In genomic region chr1:117366982-117367768, GRCh38 we compare ENCODE assay signal across 8 cellular contexts. TPM values are rescaled to one million over a fixed set of nuclear protein-coding genes. Genes with fewer than 3 reads are reported as not detected.
DNase-seq lines count a peak whose midpoint lies in the region; ATAC-seq, FAIRE-seq and TF ChIP-seq lines count a peak whose summit lies in the region.

MAN1A2 (plus strand) TSS chr1:117367449; CDS start chr1:117368184, 735 bp downstream.

- POLR2A ChIA-PET in A549 (lab: Yijun Ruan, JAX), result interaction anchor here (0.7 to 0.9 kb wide), 2 partner anchors 17 to 27 kb away, joined by 3 read pairs; no protein-coding TSS in a partner anchor

- peak within 1 kb of the TSS; percentile 99 to 100 for H3K27ac ChIP-seq in A549
- H3K27ac ChIP-seq in cingulate gyrus (ENCODE audit: low read depth, low read length), result peak within 1 kb of the TSS; percentile 96

- TF ChIP-seq POLR2A in A549 (IDR thresholded peaks at IDR 0.05; ENCODE audit: low read length), result peak; percentile 39

- WGBS in A549 (ENCODE audit: missing lambda C conversion rate), result 1% methylated on average over 10 of the region's 93 CpGs

- H3K4me3 ChIP-seq in A549, result peak within 1 kb of the TSS; percentile 90

- no peak for TF ChIP-seq EP300 in A549 (IDR thresholded peaks at IDR 0.05)

- no peaks in the 10 kb centered on the region for H3K9me3 ChIP-seq in A549

- CTCF ChIA-PET in A549 (lab: Yijun Ruan, JAX), result interaction anchor here (0.5 to 0.6 kb wide), 2 partner anchors 53 to 146 kb away, joined by 3 to 4 read pairs; no protein-coding TSS in a partner anchor

- peak; percentile 24 to 80 for DNase-seq in A549 (ENCODE audit: low read depth in 1 of 2, low spot score in 1 of 2)
- peak; percentile 74 for DNase-seq in NCI-H226
- DNase-seq in activated CD4-positive, alpha-beta T cell treated with anti-CD3 and anti-CD28 coated beads for 4 hours, result peak; percentile 70 to 79
- peak; percentile 92 to 94 for DNase-seq in left colon
- DNase-seq in stimulated activated CD4-positive, alpha-beta T cell treated with anti-CD3 and anti-CD28 coated beads, Interleukin-2, amount 100 ng/mL, for 24 hours, result peak; percentile 68 to 80

- peak within 1 kb of the TSS; percentile 94 for H3K4me2 ChIP-seq in A549

- peaks cover 28% of the 10 kb centered on the region for H3K4me1 ChIP-seq in A549

- intact Hi-C loops in left colon (cut with DNase I, micrococcal nuclease), result no loop called here

- no peak for TF ChIP-seq CTCF in A549 (IDR thresholded peaks at IDR 0.05)

- FAIRE-seq in A549 (lab: Jason Lieb, UNC), result no peak

- ATAC-seq in A549 (peak; percentile 87), GM18517 (IDR thresholded peaks at IDR 0.05; ENCODE audit: unreplicated experiment) (peak; percentile 46), HG03025 (IDR thresholded peaks at IDR 0.05; ENCODE audit: low FRiP score, unreplicated experiment) (peak; percentile 65), left colon (peak; percentile 87)

- TF ChIP-seq RAD21 in A549 (conservative IDR thresholded peaks at IDR 0.05 in 1 of 2, IDR thresholded peaks at IDR 0.05 in 1 of 2), result no peak; a peak in 1 of 5 replicates

TF ChIP-seq in A549, 52 proteins besides CTCF, POLR2A, EP300 and RAD21:
- TF ChIP-seq JUN (IDR thresholded peaks at IDR 0.05) (peak; percentile 61 to 75; a peak in 2 of 5 replicates), MAX (IDR thresholded peaks at IDR 0.05) (peak; percentile 24; the same call in 1 of the 2 replicates), SMC3 (IDR thresholded peaks at IDR 0.05) (no peak), BCL3 (IDR thresholded peaks at IDR 0.05) (peak; percentile 74; the same call in 2 of the 3 replicates), PHF8 (IDR thresholded peaks at IDR 0.05; ENCODE audit: borderline replicate concordance, low read depth) (peak; percentile 50)

RNA-seq across cellular contexts. Expression of gene MAN1A2, which starts in this region (rescaled TPM):
- polyA plus RNA-seq in A549 (2011; rRNA removed) (18.1 and 18.7 TPM in 2 replicates), A549 (2017; fragmentation: RNase III; extraction: RNeasy Plus Mini Kit Qiagen cat#74134 plus additional on column Dnase treatment) (7.9 to 10.2 TPM (median 8.5 TPM) in 3 replicates)
- 2.2 and 2.5 TPM in 2 replicates for polyA plus RNA-seq in A549 (2012; cell fraction: cytosol; rRNA removed)
- polyA plus RNA-seq in A549 (2012; cell fraction: nucleus; rRNA removed), result 0.88 and 2.1 TPM in 2 replicates
- 22.8 and 27.2 TPM in 2 replicates for polyA minus RNA-seq in A549 (2011; rRNA and poly(A)+ RNA removed)
- 10 to 100 TPM; 30.3 to 32.5 TPM for total RNA-seq in left colon

Comparison
In these comparisons a context has a peak if more than half of its experiments do, and no peak if none do; other contexts are left out.
1. Peak in every context shown above with its lines: DNase-seq, ATAC-seq, H3K4me3 ChIP-seq and H3K27ac ChIP-seq.